In genomic region chr4:138099385-138099784, GRCh38 we compare ENCODE assay signal across 22 cellular contexts.
DNase-seq lines count a peak whose midpoint lies in the region; FAIRE-seq and TF ChIP-seq lines count a peak whose summit lies in the region.
"Had no signal": no experiment of that assay in that cellular context is flagged by ENCODE, and none has a peak within 500 bp of the region (broad histone marks: within the 10 kb centered on the region; RNA-seq: fewer than 3 reads in every experiment).

No MANE protein-coding gene starts in this region.

- TF ChIP-seq CTCF in mammary epithelial cell (conservative IDR thresholded peaks at IDR 0.05 in 1 of 2, IDR thresholded peaks at IDR 0.05 in 1 of 2; ENCODE audit: extremely low read depth in 1 of 2, insufficient read depth in 1 of 2, low read depth in 1 of 2, low read length in 2 of 2) (no peak), breast epithelium (IDR thresholded peaks at IDR 0.05) (no peak), bronchial epithelial cell (IDR thresholded peaks at IDR 0.05; ENCODE audit: insufficient read depth, low read length, severe bottlenecking) (no peak), ovary (IDR thresholded peaks at IDR 0.05) (no peak)

- BruUV-seq in mammary epithelial cell (replicated peaks; lab: Mats Ljungman, UMichigan) = no TSS peak

- CTCF ChIA-PET in mammary epithelial cell (lab: Charles Lee; ENCODE audit: low non-redundant PET) = no interaction called here
- CTCF ChIA-PET in HEK293T (lab: Yijun Ruan, JAX) = interaction anchor here (0.8 to 1.6 kb wide), 3 partner anchors 9 to 128 kb away, joined by 3 to 4 read pairs (median 4); no protein-coding TSS in a partner anchor

- H2AFZ ChIP-seq in mammary epithelial cell (ENCODE audit: low read depth, low read length) = peak overlapping the region; percentile 21
- H2AFZ ChIP-seq: GM23248 had no signal

- H3K4me2 ChIP-seq in mammary epithelial cell (ENCODE audit: insufficient read depth, low read depth, low read length) = no peak overlapping the region

- H3K4me1 ChIP-seq in mammary epithelial cell (ENCODE audit: insufficient read depth, low read length) (no peaks in the 10 kb centered on the region), breast epithelium (no peaks in the 10 kb centered on the region), ovary (ENCODE audit: insufficient read depth) (no peaks in the 10 kb centered on the region)

- FAIRE-seq in bronchial epithelial cell (lab: Jason Lieb, UNC) (no peak), islet of Langerhans (lab: Jason Lieb, UNC) (peak; percentile 24)
- FAIRE-seq: A204.1, GM12892, H1 had no signal

- peak; percentile 29 for DNase-seq in mammary epithelial cell
- no peak for DNase-seq in breast epithelium (ENCODE audit: low spot score in 2 of 2)
- peak; percentile 81 for DNase-seq in bronchial epithelial cell (ENCODE audit: low read depth)
- DNase-seq in epithelial cell of prostate (ENCODE audit: low read depth, low spot score) = no peak
- no peak for DNase-seq in globus pallidus (ENCODE audit: low spot score)
- no peak for DNase-seq in ovary
- no peak for DNase-seq in HEK293T (ENCODE audit: extremely low spot score)
- DNase-seq: C1 segment of cervical spinal cord; Calu3; CD4-positive, alpha-beta memory T cell; COR-L47; DMS53; DMS79 treated with DMSO at 0.1 percent for 48 hours; GF-D8; GM23248; H7; HCEC 1CT had no signal

- H3K27me3 ChIP-seq in mammary epithelial cell (ENCODE audit: insufficient read depth, low read length) (no peaks in the 10 kb centered on the region), breast epithelium (no peaks in the 10 kb centered on the region), bronchial epithelial cell (ENCODE audit: control insufficient read depth, insufficient read depth, low read length) (no peaks in the 10 kb centered on the region), ovary (no peaks in the 10 kb centered on the region)

- H3K4me3 ChIP-seq in mammary epithelial cell (replicated peaks in 1 of 3; ENCODE audit: insufficient read depth in 1 of 3, low read depth in 2 of 3, low read length in 3 of 3) (no peak overlapping the region), breast epithelium (no peak overlapping the region), bronchial epithelial cell (ENCODE audit: low read depth, low read length) (no peak overlapping the region), ovary (no peak overlapping the region)
- H3K4me3 ChIP-seq: GM23248 had no signal

- in situ Hi-C loops in mammary epithelial cell (cut with MboI; ENCODE audit: low sequenced_read_pairs in 2 of 2) = loop anchor here (5.0 to 25.0 kb wide), 2 partner anchors 62 to 287 kb away; no protein-coding TSS in a partner anchor

- WGBS in mammary epithelial cell (ENCODE audit: low coverage, missing lambda C conversion rate) = 54% methylated on average over 3 of the region's 3 CpGs
- WGBS in ovary, 3 donors = 49 to 61% (median 57%) methylated on average over 3 of the region's 3 CpGs

- dilution Hi-C loops in mammary epithelial cell (cut with HindIII; ENCODE audit: low sequenced_read_pairs) = no loop called here

- no peaks in the 10 kb centered on the region for H3K9me3 ChIP-seq in mammary epithelial cell (replicated peaks; ENCODE audit: insufficient read depth, low read length)
- no peaks in the 10 kb centered on the region for H3K9me3 ChIP-seq in breast epithelium
- no peaks in the 10 kb centered on the region for H3K9me3 ChIP-seq in ovary

- H3K79me2 ChIP-seq in mammary epithelial cell (ENCODE audit: insufficient read depth, low read length) = no peaks in the 10 kb centered on the region

- TF ChIP-seq EP300 in ovary (IDR thresholded peaks at IDR 0.05) = no peak

- intact Hi-C loops in mammary epithelial cell (cut with micrococcal nuclease) (loop anchor here (10.0 kb wide), 1 partner anchor 395 kb away; no protein-coding TSS in a partner anchor), breast epithelium (cut with DNase I; ENCODE audit: low total_unique reads) (no loop called here), ovary (cut with DNase I) (no loop called here)

- no peaks in the 10 kb centered on the region for H4K20me1 ChIP-seq in mammary epithelial cell (ENCODE audit: insufficient read depth, low read length)

- POLR2A ChIA-PET in HEK293T (lab: Yijun Ruan, JAX) = no interaction called here

- no peaks in the 10 kb centered on the region for H3K36me3 ChIP-seq in mammary epithelial cell (ENCODE audit: insufficient read depth, low read length)
- H3K36me3 ChIP-seq in breast epithelium = no peaks in the 10 kb centered on the region
- no peaks in the 10 kb centered on the region for H3K36me3 ChIP-seq in bronchial epithelial cell (ENCODE audit: control insufficient read depth, insufficient read depth, low read length)
- H3K36me3 ChIP-seq in ovary = no peaks in the 10 kb centered on the region

- H3K9ac ChIP-seq in mammary epithelial cell (ENCODE audit: insufficient read depth, low read length) = no peak overlapping the region
- H3K9ac ChIP-seq: GM23248 had no signal

- TF ChIP-seq POLR2A in breast epithelium (IDR thresholded peaks at IDR 0.05) = no peak
- no peak for TF ChIP-seq POLR2A in ovary (IDR thresholded peaks at IDR 0.05)

- no peak overlapping the region for H3K27ac ChIP-seq in mammary epithelial cell (ENCODE audit: insufficient read depth, low read depth, low read length)
- H3K27ac ChIP-seq in breast epithelium = no peak overlapping the region
- H3K27ac ChIP-seq in epithelial cell of prostate = peak overlapping the region; percentile 12
- H3K27ac ChIP-seq in ovary = no peak overlapping the region
- H3K27ac ChIP-seq: 22Rv1, GM23248 had no signal

TF ChIP-seq in HEK293T, 16 proteins besides CTCF, POLR2A, EP300 and RAD21:
- TF ChIP-seq PKNOX1 (IDR thresholded peaks at IDR 0.05) (no peak), SUZ12 (IDR thresholded peaks at IDR 0.05) (no peak), FOXK2 (IDR thresholded peaks at IDR 0.05) (no peak), L3MBTL2 (conservative IDR thresholded peaks at IDR 0.05) (no peak), LEF1 (IDR thresholded peaks at IDR 0.05; ENCODE audit: borderline replicate concordance) (no peak), TARDBP (IDR thresholded peaks at IDR 0.05) (no peak), FOXM1 (IDR thresholded peaks at IDR 0.05; ENCODE audit: borderline replicate concordance) (no peak), BHLHE40 (IDR thresholded peaks at IDR 0.05; ENCODE audit: borderline replicate concordance) (no peak), HDGF (IDR thresholded peaks at IDR 0.05; ENCODE audit: borderline replicate concordance) (no peak), SP1 (IDR thresholded peaks at IDR 0.05) (no peak)

Comparison
In these comparisons a context has a peak if more than half of its experiments do, and no peak if none do; other contexts are left out.
1. DNase-seq: peak in mammary epithelial cell (single experiment) and bronchial epithelial cell (single experiment); none in breast epithelium (0 of 2), epithelial cell of prostate (single experiment), globus pallidus (single experiment), ovary (0 of 5) and HEK293T (single experiment).